1 cellular context compared by ENCODE assay signal in genomic region chr9:37836386-37836785, GRCh38.
TF ChIP-seq lines count a peak whose summit lies in the region.

No MANE protein-coding gene starts in this region.

TF ChIP-seq in K562, 482 proteins besides CTCF, POLR2A, EP300 and RAD21:
- no peak for TF ChIP-seq MCM2 (IDR thresholded peaks at IDR 0.05; ENCODE audit: low read depth)
